Comparison of ENCODE assay signal across 9 cellular contexts in the genomic region with DNA sequence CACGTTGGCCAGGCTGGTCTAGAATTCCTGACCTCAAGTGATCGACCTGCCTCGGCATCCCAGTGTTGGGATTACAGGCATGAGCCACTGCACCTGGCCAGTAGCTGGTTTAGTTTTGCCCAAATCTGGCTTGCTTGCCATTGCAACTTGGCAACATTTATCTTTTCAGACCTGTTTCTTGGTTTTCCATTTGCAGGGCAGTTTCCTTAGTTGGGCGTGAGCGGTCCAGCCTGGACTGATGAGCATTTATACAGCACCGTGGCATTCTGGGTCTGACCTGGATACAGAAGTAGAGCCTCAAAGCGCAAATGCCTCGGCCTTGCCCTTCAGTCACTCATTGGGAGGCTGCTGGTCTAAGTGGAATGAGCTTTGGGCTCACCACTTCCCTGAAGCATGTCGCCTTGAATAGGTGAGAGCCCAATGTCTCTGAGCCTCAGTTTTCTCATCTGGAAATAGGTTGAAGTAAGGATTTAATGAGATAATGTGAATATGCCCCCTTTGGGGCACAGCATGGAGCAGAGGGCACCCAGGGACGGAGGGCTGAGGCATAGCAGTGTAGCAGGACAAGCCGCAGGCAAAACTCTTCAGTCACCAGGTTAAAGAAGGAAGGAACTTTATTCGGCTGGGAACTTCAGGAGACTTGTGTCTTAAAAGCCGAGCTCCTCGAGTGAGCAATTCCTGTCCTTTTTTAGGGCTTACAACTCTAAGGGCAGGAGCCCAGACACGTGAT. TPM values are rescaled to one million over a fixed set of nuclear protein-coding genes. Genes with fewer than 3 reads are reported as not detected.
DNase-seq lines count a peak whose midpoint lies in the region; ATAC-seq, FAIRE-seq and TF ChIP-seq lines count a peak whose summit lies in the region.
"Not testable (repeated sequence)": the region's sequence is repeated elsewhere in the genome, so short reads cannot be mapped to it uniquely, and the experiment has no call there.
"Had no signal": no experiment of that assay in that cellular context is flagged by ENCODE, and none has a peak within 500 bp of the region (broad histone marks: within the 10 kb centered on the region; RNA-seq: fewer than 3 reads in every experiment).

No MANE protein-coding gene starts in this region.

- not testable (repeated sequence) for H2BK120ac ChIP-seq in H9 (ENCODE audit: low read depth, low read length, poor library complexity, severe bottlenecking); H1 (replicated peaks; ENCODE audit: low read depth, low read length)

- not testable (repeated sequence) for H3K36me3 Mint-ChIP-seq in H9 (ENCODE audit: insufficient read depth in 1 of 3, low read depth in 3 of 3); WTC11; neural crest cell (ENCODE audit: low read depth); stimulated activated effector memory CD8-positive, alpha-beta T cell treated with anti-CD3 and anti-CD28 coated beads, Interleukin-12 subunit alpha, Interleukin-12 subunit beta, amount 100 ng/mL, for 72 hours

- not testable (repeated sequence) for H3K9me3 Mint-ChIP-seq in H9; WTC11; neural crest cell; stimulated activated effector memory CD8-positive, alpha-beta T cell treated with anti-CD3 and anti-CD28 coated beads, Interleukin-12 subunit alpha, Interleukin-12 subunit beta, amount 100 ng/mL, for 72 hours

- not testable (repeated sequence) for H3K27me3 Mint-ChIP-seq in H9 (ENCODE audit: low read depth); WTC11 (ENCODE audit: low read depth); neural crest cell (ENCODE audit: low read depth)

- not testable (repeated sequence) for H3K14ac ChIP-seq in H9 (ENCODE audit: insufficient read depth, low read length); H1 (ENCODE audit: insufficient read length)

- not testable (repeated sequence) for H3K9me3 ChIP-seq in H9 (ENCODE audit: control insufficient read depth, low read depth, low read length); H1 (ENCODE audit: insufficient read depth in 2 of 2, low read depth in 1 of 2, low read length in 1 of 2)

- not testable (repeated sequence) for H3K23ac ChIP-seq in H9 (ENCODE audit: insufficient read length, low read depth, low read length); H1 (ENCODE audit: insufficient read length)

- intact Hi-C loops in Right ventricle myocardium inferior (cut with DNase I), result not testable (repeated sequence)

- not testable (repeated sequence) for H3K27ac ChIP-seq in H9 (ENCODE audit: insufficient read length, low read depth, low read length); H1 (ENCODE audit: low read depth, low read length)

- H3K79me1 ChIP-seq in H9 (ENCODE audit: insufficient read depth, low read depth, low read length, poor library complexity, severe bottlenecking); H1 (ENCODE audit: low read depth, low read length): not testable (repeated sequence)

- POLR2A ChIA-PET in WTC11 (lab: Charles Lee), result not testable (repeated sequence)
- POLR2A ChIA-PET in H1 (lab: Charles Lee; ENCODE audit: partially characterized antibody), result interaction anchor here (0.6 to 2.1 kb wide), 3 partner anchors 14 to 42 kb away, joined by 3 to 9 read pairs (median 4); no protein-coding TSS in a partner anchor

- not testable (repeated sequence) for H3K4me1 ChIP-seq in H9 (ENCODE audit: insufficient read depth, low read length)
- H3K4me1 ChIP-seq in H1 (replicated peaks in 1 of 4; ENCODE audit: control insufficient read depth in 3 of 4, insufficient read depth in 4 of 4, low read length in 3 of 4), result peaks cover 0 to 30% (median 13%) of the 10 kb centered on the region in 4 experiments; a peak in 6 of 7 replicates

- not testable (repeated sequence) for H3K79me2 ChIP-seq in H9 (ENCODE audit: insufficient read depth, low read length)
- peaks cover 0 to 16% of the 10 kb centered on the region in 2 experiments; a peak in 2 of 4 replicates for H3K79me2 ChIP-seq in H1 (ENCODE audit: control insufficient read depth in 1 of 2, insufficient read depth in 2 of 2, low read length in 2 of 2)

- not testable (repeated sequence) for H3K9ac ChIP-seq in H9 (ENCODE audit: extremely low read depth, insufficient read length, low read length); H1 (replicated peaks in 1 of 4; ENCODE audit: extremely low read depth in 1 of 4, low read depth in 3 of 4, low read length in 3 of 4)

- WGBS in H9 (ENCODE audit: extremely low coverage, insufficient read length, low lambda C conversion rate), result no CpG with 5 or more reads among the region's 15 CpGs
- WGBS in H1 (ENCODE audit: extremely low coverage in 1 of 2, insufficient coverage in 1 of 2, insufficient read length in 1 of 2, insufficient replicate concordance in 2 of 2, low coverage in 1 of 2, low lambda C conversion rate in 2 of 2, missing lambda C conversion rate in 1 of 2), 2 experiments, result 87% methylated on average over 15 of the region's 15 CpGs; no CpG with 5 or more reads in 1 of the 2 experiments

- H4K8ac ChIP-seq in H9 (replicated peaks; ENCODE audit: insufficient read length, low read depth, low read length); H1 (ENCODE audit: extremely low read depth, insufficient read depth, low read length): not testable (repeated sequence)

- ATAC-seq in WTC11; Right ventricle myocardium inferior; stimulated activated effector memory CD8-positive, alpha-beta T cell treated with anti-CD3 and anti-CD28 coated beads, Interleukin-12 subunit alpha, Interleukin-12 subunit beta, amount 100 ng/mL, for 72 hours: not testable (repeated sequence)

- not testable (repeated sequence) for H4K91ac ChIP-seq in H9 (ENCODE audit: insufficient read length, low read depth, low read length); H1 (replicated peaks; ENCODE audit: insufficient read length, low read length)

- not testable (repeated sequence) for H4K20me1 ChIP-seq in H9 (ENCODE audit: control insufficient read depth, insufficient read depth, insufficient read length); H1 (replicated peaks in 1 of 2; ENCODE audit: control insufficient read depth in 1 of 2, insufficient read depth in 2 of 2, low read length in 2 of 2)

- H2BK12ac ChIP-seq in H9 (ENCODE audit: insufficient read length, low read depth, low read length); H1 (ENCODE audit: low read depth, low read length): not testable (repeated sequence)

- not testable (repeated sequence) for H3K36me3 ChIP-seq in bronchial epithelial cell (ENCODE audit: control insufficient read depth, insufficient read depth, low read length); H1 (ENCODE audit: control insufficient read depth in 2 of 4, insufficient read depth in 4 of 4, low read length in 3 of 4)

- H3K4me3 ChIP-seq in bronchial epithelial cell (ENCODE audit: low read depth, low read length); H1 (ENCODE audit: extremely low read depth in 1 of 4, insufficient read depth in 2 of 4, low read depth in 3 of 4, low read length in 4 of 4): not testable (repeated sequence)

- H3T11ph ChIP-seq in H9 (ENCODE audit: low read length), result not testable (repeated sequence)

- not testable (repeated sequence) for H2BK20ac ChIP-seq in H9 (ENCODE audit: low read depth, low read length, poor library complexity, severe bottlenecking); H1 (ENCODE audit: low read length)

- not testable (repeated sequence) for TF ChIP-seq POLR2A in H1 (IDR thresholded peaks at IDR 0.05; ENCODE audit: control extremely low read depth in 1 of 2, low read depth in 2 of 2, low read length in 2 of 2)

- H3K4me3 Mint-ChIP-seq in H9; WTC11; stimulated activated effector memory CD8-positive, alpha-beta T cell treated with anti-CD3 and anti-CD28 coated beads, Interleukin-12 subunit alpha, Interleukin-12 subunit beta, amount 100 ng/mL, for 72 hours: not testable (repeated sequence)
- peak overlapping the region; percentile 61 for H3K4me3 Mint-ChIP-seq in neural crest cell

- CTCF ChIA-PET in WTC11 (lab: Charles Lee) (interaction anchor here (0.9 to 1.3 kb wide), 2 partner anchors 20 to 81 kb away, joined by 3 to 4 read pairs; no protein-coding TSS in a partner anchor), H1 (lab: Charles Lee; ENCODE audit: partially characterized antibody) (interaction anchor here (0.7 to 2.4 kb wide), 4 partner anchors 11 to 298 kb away, joined by 3 to 6 read pairs (median 4); no protein-coding TSS in a partner anchor)

- H3K4ac ChIP-seq in H9 (ENCODE audit: low read depth, low read length); H1 (replicated peaks; ENCODE audit: insufficient read length, low read depth, low read length): not testable (repeated sequence)

- not testable (repeated sequence) for H3K18ac ChIP-seq in H9 (ENCODE audit: insufficient read length, low read depth, low read length); H1 (ENCODE audit: extremely low read depth, low read length)

- not testable (repeated sequence) for H3K4me2 ChIP-seq in H9 (ENCODE audit: insufficient read depth, insufficient read length, low read length); H1 (ENCODE audit: insufficient read depth in 1 of 2, low read depth in 2 of 2, low read length in 2 of 2)

- FAIRE-seq in GM18507 (lab: Jason Lieb, UNC) (peak; percentile 29), bronchial epithelial cell (lab: Jason Lieb, UNC) (peak; percentile 98)
- FAIRE-seq in H1 (lab: Jason Lieb, UNC), result not testable (repeated sequence)

- not testable (repeated sequence) for TF ChIP-seq EP300 in H1 (IDR thresholded peaks at IDR 0.05; ENCODE audit: borderline replicate concordance in 1 of 2, low read depth in 2 of 2, low read length in 2 of 2)

- TF ChIP-seq CTCF in H9 (conservative IDR thresholded peaks at IDR 0.05); WTC11 (IDR thresholded peaks at IDR 0.05); bronchial epithelial cell (IDR thresholded peaks at IDR 0.05; ENCODE audit: insufficient read depth, low read length, severe bottlenecking); H1 (IDR thresholded peaks at IDR 0.05; ENCODE audit: control extremely low read depth in 1 of 3, insufficient read depth in 1 of 3, low read depth in 1 of 3, low read length in 3 of 3); neural crest cell (conservative IDR thresholded peaks at IDR 0.05): not testable (repeated sequence)

- not testable (repeated sequence) for H3K27ac Mint-ChIP-seq in H9; neural crest cell (ENCODE audit: unreplicated experiment)
- peak overlapping the region; percentile 47; the same call in 1 of the 2 replicates for H3K27ac Mint-ChIP-seq in WTC11
- H3K27ac Mint-ChIP-seq in stimulated activated effector memory CD8-positive, alpha-beta T cell treated with anti-CD3 and anti-CD28 coated beads, Interleukin-12 subunit alpha, Interleukin-12 subunit beta, amount 100 ng/mL, for 72 hours, result peak overlapping the region; percentile 38

- H3K4me1 Mint-ChIP-seq in H9 (peaks cover 28 to 37% of the 10 kb centered on the region in 2 experiments), WTC11 (peaks cover 34% of the 10 kb centered on the region), neural crest cell (peaks cover 41% of the 10 kb centered on the region)
- H3K4me1 Mint-ChIP-seq in stimulated activated effector memory CD8-positive, alpha-beta T cell treated with anti-CD3 and anti-CD28 coated beads, Interleukin-12 subunit alpha, Interleukin-12 subunit beta, amount 100 ng/mL, for 72 hours, result peaks cover 47% of the 10 kb centered on the region

- DNase-seq in GM18507 (ENCODE audit: extremely low spot score, insufficient read length, low read depth); WTC11 (ENCODE audit: low spot score); bronchial epithelial cell (ENCODE audit: low read depth); H1 (ENCODE audit: low read depth in 1 of 2, low spot score in 2 of 2); neural crest cell (ENCODE audit: low read depth, low spot score); stimulated activated effector memory CD8-positive, alpha-beta T cell treated with anti-CD3 and anti-CD28 coated beads, Interleukin-12 subunit alpha, Interleukin-12 subunit beta, amount 100 ng/mL, for 72 hours (ENCODE audit: low spot score in 2 of 2): not testable (repeated sequence)
- DNase-seq in H9 (peak; percentile 27), Right ventricle myocardium inferior (ENCODE audit: missing footprints) (peak; percentile 9)

- not testable (repeated sequence) for H2BK15ac ChIP-seq in H9 (ENCODE audit: low read depth, low read length); H1 (ENCODE audit: low read length)

- not testable (repeated sequence) for H3K27me3 ChIP-seq in H9 (ENCODE audit: insufficient read depth, low read length); bronchial epithelial cell (ENCODE audit: control insufficient read depth, insufficient read depth, low read length); H1 (replicated peaks in 1 of 4; ENCODE audit: control insufficient read depth in 3 of 4, extremely low read depth in 1 of 4, insufficient read depth in 3 of 4, low read length in 3 of 4)

- not testable (repeated sequence) for H4K5ac ChIP-seq in H9 (ENCODE audit: insufficient read length, low read depth, low read length); H1 (ENCODE audit: insufficient read length, low read depth, low read length)

- H2BK5ac ChIP-seq in H9 (ENCODE audit: insufficient read length, low read length); H1 (ENCODE audit: low read depth, low read length): not testable (repeated sequence)

- not testable (repeated sequence) for TF ChIP-seq RAD21 in H1 (IDR thresholded peaks at IDR 0.05 in 1 of 2, conservative IDR thresholded peaks at IDR 0.05 in 1 of 2; ENCODE audit: low read depth in 2 of 2, low read length in 2 of 2)

- not testable (repeated sequence) for H2AFZ ChIP-seq in H9 (ENCODE audit: low read length); H1 (ENCODE audit: low read length)

- H3K56ac ChIP-seq in H9 (ENCODE audit: insufficient read length, low read depth, low read length); H1 (replicated peaks; ENCODE audit: insufficient read length, low read depth, low read length): not testable (repeated sequence)

- H2AK5ac ChIP-seq in H9 (ENCODE audit: insufficient read length, low read length); H1 (ENCODE audit: low read depth, low read length): not testable (repeated sequence)

- H3K23me2 ChIP-seq in H9 (ENCODE audit: insufficient read length, low read depth, low read length, poor library complexity, severe bottlenecking); H1 (ENCODE audit: low read depth, low read length): not testable (repeated sequence)

RNA-seq across cellular contexts. Expression of a gene that starts 2.6 kb away (rescaled TPM):
- 40.2 and 40.7 TPM in 2 replicates for total RNA-seq in H9 (2021)
- total RNA-seq in WTC11 (2021), result 73.8 to 75.6 TPM (median 73.9 TPM) in 3 replicates
- total RNA-seq in bronchial epithelial cell, result 16.4 and 20.3 TPM in 2 replicates
- total RNA-seq in H1 (2021; fragmentation: NEBNext Ultra II Directional; extraction: Animal tissue kit (Norgen Biotek cat#: 25700)), result 39.5 and 42.3 TPM in 2 replicates
- 12.1 and 24.9 TPM in 2 replicates for polyA plus RNA-seq in H1 (2011; rRNA removed)
- 35.6 TPM for polyA plus RNA-seq in H1 (2011; cell fraction: cytosol; rRNA removed)
- polyA plus RNA-seq in H1 (2011; cell fraction: nucleus; rRNA removed), result 147 TPM
- 32.4 to 53.1 TPM (median 44.9 TPM) in 4 replicates for polyA plus RNA-seq in H1 (2012, experiment 1 of 2)
- polyA plus RNA-seq in H1 (2012, experiment 2 of 2), result 16.9 TPM
- 20.0 TPM for polyA plus RNA-seq in H1 (2013, experiment 1 of 2)
- polyA plus RNA-seq in H1 (2013, experiment 2 of 2), result 18.9 TPM
- 13.7 and 18.3 TPM in 2 replicates for polyA minus RNA-seq in H1 (2011; rRNA and poly(A)+ RNA removed)
- polyA minus RNA-seq in H1 (2011; cell fraction: cytosol; rRNA and poly(A)+ RNA removed), result 29.4 TPM
- polyA minus RNA-seq in H1 (2011; cell fraction: nucleus; rRNA and poly(A)+ RNA removed), result 44.5 TPM
- total RNA-seq in Right ventricle myocardium inferior, result 6.5 TPM
- 52.6 and 54.1 TPM in 2 replicates for total RNA-seq in neural crest cell

RNA-seq across cellular contexts. Expression of a gene that starts 23.3 kb away (rescaled TPM):
- 1,874 and 2,051 TPM in 2 replicates for total RNA-seq in H9 (2021)
- 1,028 to 1,267 TPM (median 1,197 TPM) in 3 replicates for total RNA-seq in WTC11 (2021)
- total RNA-seq in bronchial epithelial cell, result 2,323 and 5,262 TPM in 2 replicates
- 1,303 and 1,497 TPM in 2 replicates for total RNA-seq in H1 (2021; fragmentation: NEBNext Ultra II Directional; extraction: Animal tissue kit (Norgen Biotek cat#: 25700))
- polyA plus RNA-seq in H1 (2011; rRNA removed), result under 0.01 and 145 TPM in 2 replicates
- polyA plus RNA-seq in H1 (2011; cell fraction: cytosol; rRNA removed), result under 0.01 TPM
- polyA plus RNA-seq in H1 (2011; cell fraction: nucleus; rRNA removed), result under 0.01 TPM
- 20.3 to 94.3 TPM in 2 of 4 replicates, not detected in the others for polyA plus RNA-seq in H1 (2012, experiment 1 of 2)
- polyA plus RNA-seq in H1 (2012, experiment 2 of 2), result not detected
- polyA plus RNA-seq in H1 (2013, experiment 1 of 2), result not detected
- not detected for polyA plus RNA-seq in H1 (2013, experiment 2 of 2)
- polyA minus RNA-seq in H1 (2011; rRNA and poly(A)+ RNA removed), result 10,411 and 22,262 TPM in 2 replicates
- 59,319 TPM for polyA minus RNA-seq in H1 (2011; cell fraction: cytosol; rRNA and poly(A)+ RNA removed)
- 43,973 TPM for polyA minus RNA-seq in H1 (2011; cell fraction: nucleus; rRNA and poly(A)+ RNA removed)
- 4,572 TPM for total RNA-seq in Right ventricle myocardium inferior
- total RNA-seq in neural crest cell, result 2,478 and 3,042 TPM in 2 replicates
- polyA plus RNA-seq: BJ had no signal
